ENCODE assay signal across 1 cellular context in the genomic region with DNA sequence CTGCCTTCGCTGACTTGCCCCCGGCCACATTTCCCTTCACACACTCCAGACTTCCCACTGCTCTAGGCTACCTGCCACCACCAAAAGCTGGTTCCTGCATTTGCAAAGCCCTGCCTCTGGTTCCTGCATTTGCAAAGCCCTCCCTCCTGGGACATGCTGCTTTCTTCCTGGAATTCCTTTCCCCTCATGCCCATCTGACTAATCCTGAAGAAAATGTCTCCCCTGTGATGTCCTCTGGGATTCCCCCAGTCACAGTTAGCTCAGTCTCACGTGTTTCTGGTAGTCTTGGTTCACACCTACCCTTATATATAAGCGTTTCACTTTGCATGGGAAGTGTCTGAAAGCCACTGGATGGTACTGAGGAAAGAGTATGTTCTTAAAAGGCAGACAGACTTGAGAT.
TF ChIP-seq lines count a peak whose summit lies in the region.

No MANE protein-coding gene starts in this region.

TF ChIP-seq in HEK293, 187 proteins besides CTCF, POLR2A, EP300 and RAD21 (continued from another document):
- TF ChIP-seq KLF1 (tag by site-specific recombination; IDR thresholded peaks at IDR 0.05) (no peak), IKZF3 (tag by site-specific recombination; IDR thresholded peaks at IDR 0.05) (no peak), ZFP37 (tag by site-specific recombination; IDR thresholded peaks at IDR 0.05) (no peak), GLIS2 (tag by site-specific recombination; IDR thresholded peaks at IDR 0.05) (no peak)
TF ChIP-seq in HEK293: peak in this region for 0.
